Comparison of ENCODE assay signal across 21 cellular contexts in genomic region chr4:145513020-145513621, GRCh38. TPM values are rescaled to one million over a fixed set of nuclear protein-coding genes. Genes with fewer than 3 reads are reported as not detected.
DNase-seq lines count a peak whose midpoint lies in the region; FAIRE-seq and TF ChIP-seq lines count a peak whose summit lies in the region.
"Had no signal": no experiment of that assay in that cellular context is flagged by ENCODE, and none has a peak within 500 bp of the region (broad histone marks: within the 10 kb centered on the region; RNA-seq: fewer than 3 reads in every experiment).

No MANE protein-coding gene starts in this region.

- H3K9me3 ChIP-seq in adipocyte (ENCODE audit: control insufficient read depth, low read length) (peaks cover 24% of the 10 kb centered on the region), neural progenitor cell (ENCODE audit: low read depth) (no peaks in the 10 kb centered on the region)
- H3K9me3 ChIP-seq: HAP-1 had no signal

- no peaks in the 10 kb centered on the region for H4K20me1 ChIP-seq in neural progenitor cell (ENCODE audit: low read depth)

- TF ChIP-seq POLR2A in H54 (IDR thresholded peaks at IDR 0.05; ENCODE audit: low read depth, low read length), result no peak

- no peak for TF ChIP-seq CTCF in LNCaP clone FGC (IDR thresholded peaks at IDR 0.05; ENCODE audit: control insufficient read depth, extremely low read depth, insufficient read depth)
- no peak for TF ChIP-seq CTCF in neural progenitor cell (IDR thresholded peaks at IDR 0.05)

- peaks cover 36% of the 10 kb centered on the region for H3K36me3 Mint-ChIP-seq in neural progenitor cell
- H3K36me3 Mint-ChIP-seq: CD8-positive, alpha-beta T cell had no signal

- DNase-seq in LNCaP clone FGC (ENCODE audit: low read depth) (peak; percentile 60), adipocyte (ENCODE audit: low read depth) (no peak), iPS-NIHi7 (ENCODE audit: extremely low spot score) (peak; percentile 27), neural progenitor cell (ENCODE audit: low spot score) (no peak), frontal cortex (ENCODE audit: low spot score in 2 of 2) (no peak), NCI-H1436 (lab: John Stamatoyannopoulos, UW) (no peak), H54 (ENCODE audit: insufficient read length, low spot score) (no peak), NCI-H2107 treated with DMSO at 0.1 percent for 48 hours (lab: John Stamatoyannopoulos, UW; ENCODE audit: unreplicated experiment) (no peak)
- DNase-seq: CD8-positive, alpha-beta T cell; COR-L47; DMS 273 treated with DMSO at 0.1 percent for 48 hours; DMS53; DND-41; EL had no signal

- H3K36me3 ChIP-seq in adipocyte (ENCODE audit: control insufficient read depth, insufficient read depth, low read length, severe bottlenecking) (peaks cover 12% of the 10 kb centered on the region), neural progenitor cell (peaks cover 3% of the 10 kb centered on the region)
- H3K36me3 ChIP-seq: HAP-1 had no signal

- no peak overlapping the region for H2AFZ ChIP-seq in neural progenitor cell (replicated peaks)

- peaks cover 23% of the 10 kb centered on the region for H3K9me3 Mint-ChIP-seq in neural progenitor cell

- H3K4me1 Mint-ChIP-seq in neural progenitor cell, result no peaks in the 10 kb centered on the region
- H3K4me1 Mint-ChIP-seq: B cell had no signal

- no peak for FAIRE-seq in frontal cortex (lab: Jason Lieb, UNC)
- FAIRE-seq in H54 (lab: Jason Lieb, UNC), result no peak
- FAIRE-seq: GM12878, H1 had no signal

- no peak overlapping the region for H3K9ac ChIP-seq in adipocyte (ENCODE audit: low read length)
- H3K9ac ChIP-seq in neural progenitor cell, result no peak overlapping the region
- H3K9ac ChIP-seq: BLaER1 treated with 17β-estradiol and CSF1 and Interleukin-3, amounts not matched to agents 10 nM and 100 nM had no signal

- H3K27ac Mint-ChIP-seq in neural progenitor cell, result no peak overlapping the region
- H3K27ac Mint-ChIP-seq: B cell; CD8-positive, alpha-beta T cell; IgD-negative memory B cell had no signal

- peak overlapping the region; percentile 9 for H3K27ac ChIP-seq in neural progenitor cell
- H3K27ac ChIP-seq: BLaER1 treated with 17β-estradiol and CSF1 and Interleukin-3, amounts not matched to agents 10 nM and 100 nM; HL-60 had no signal

- H3K4me1 ChIP-seq in adipocyte (ENCODE audit: control insufficient read depth, insufficient read depth, low read length), result peaks cover under 1% of the 10 kb centered on the region
- peaks cover 3% of the 10 kb centered on the region for H3K4me1 ChIP-seq in neural progenitor cell

- H3K4me3 Mint-ChIP-seq in neural progenitor cell, result no peak overlapping the region
- H3K4me3 Mint-ChIP-seq: B cell; CD8-positive, alpha-beta T cell; IgD-negative memory B cell had no signal

- peaks cover 93% of the 10 kb centered on the region for H3K79me2 ChIP-seq in neural progenitor cell (ENCODE audit: low read depth)

- peaks cover 2% of the 10 kb centered on the region for H3K27me3 Mint-ChIP-seq in neural progenitor cell (ENCODE audit: insufficient read depth, low read depth)

- H3K27me3 ChIP-seq in adipocyte (replicated peaks; ENCODE audit: control insufficient read depth, insufficient read depth, low read length) (no peaks in the 10 kb centered on the region), neural progenitor cell (no peaks in the 10 kb centered on the region)
- H3K27me3 ChIP-seq: BLaER1 treated with 17β-estradiol and CSF1 and Interleukin-3, amounts not matched to agents 10 nM and 100 nM had no signal

- no peak overlapping the region for H3K4me2 ChIP-seq in neural progenitor cell

- no peak overlapping the region for H3K4me3 ChIP-seq in LNCaP clone FGC (ENCODE audit: low read depth, low read length)
- peak overlapping the region; percentile 32 for H3K4me3 ChIP-seq in adipocyte (ENCODE audit: low read length)
- H3K4me3 ChIP-seq in neural progenitor cell, result no peak overlapping the region
- H3K4me3 ChIP-seq: BLaER1 treated with 17β-estradiol and CSF1 and Interleukin-3, amounts not matched to agents 10 nM and 100 nM; GM12878; HAP-1 had no signal

- H3F3A ChIP-seq in neural progenitor cell (ENCODE audit: low read depth), result no peaks in the 10 kb centered on the region

RNA-seq across cellular contexts. Expression of gene SMAD1, which starts 31.5 kb away (rescaled TPM):
- total RNA-seq in neural progenitor cell (ENCODE audit: low replicate concordance) (31.6 and 44.3 TPM in 2 replicates), frontal cortex (22.8 TPM)
- total RNA-seq: B cell; CD8-positive, alpha-beta T cell had no signal

Comparison
In these comparisons a context has a peak if more than half of its experiments do, and no peak if none do; other contexts are left out.
1. DNase-seq: peak in LNCaP clone FGC (single experiment) and iPS-NIHi7 (single experiment); none in adipocyte (single experiment), neural progenitor cell (single experiment), frontal cortex (0 of 2), NCI-H1436 (single experiment), H54 (single experiment) and NCI-H2107 treated with DMSO at 0.1 percent for 48 hours (single experiment).